30 cellular contexts compared by ENCODE assay signal in the genomic region with DNA sequence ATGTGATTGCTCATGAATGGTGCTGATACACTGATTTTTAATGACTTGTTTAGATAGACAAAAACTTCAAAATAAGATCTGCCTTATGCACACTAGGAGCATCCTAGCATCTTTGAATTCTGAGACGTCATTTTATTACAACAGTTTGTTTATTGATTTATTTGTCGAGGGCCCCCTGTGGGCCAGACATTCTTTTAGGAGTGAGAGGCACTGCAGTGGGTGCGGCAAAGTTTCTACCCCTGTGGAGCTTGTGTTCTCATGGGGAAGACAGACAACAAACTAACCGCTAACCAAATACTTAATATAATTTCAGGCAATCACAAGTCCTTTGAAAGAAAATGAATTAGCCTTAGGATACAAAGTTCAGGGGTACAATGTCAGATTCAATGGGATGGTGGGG.
"Had no signal": no experiment of that assay in that cellular context is flagged by ENCODE, and none has a peak within 500 bp of the region (broad histone marks: within the 10 kb centered on the region; RNA-seq: fewer than 3 reads in every experiment).

No MANE protein-coding gene starts in this region.

- H3K9me3 ChIP-seq: adrenal gland, body of pancreas, esophagus muscularis mucosa, gastrocnemius medialis, heart left ventricle had no signal

- H3K27me3 ChIP-seq: adrenal gland, body of pancreas, esophagus muscularis mucosa, foreskin keratinocyte, gastrocnemius medialis, heart left ventricle had no signal

- DNase-seq: activated CD4-positive, alpha-beta memory T cell treated with anti-CD3 and anti-CD28 coated beads for 36 hours; activated CD4-positive, alpha-beta T cell treated with anti-CD3 and anti-CD28 coated beads for 36 hours; activated CD4-positive, alpha-beta T cell treated with anti-CD3 and anti-CD28 coated beads, Interleukin-2, amount 10 ng/mL, durations not matched to agents 24 days and 14 days; activated CD4-positive, CD25-positive, alpha-beta regulatory T cell; activated CD4-positive, CD25-positive, alpha-beta regulatory T cell treated with anti-CD3 and anti-CD28 coated beads, Interleukin-2, amount 50 U/mL, for 72 hours; activated CD8-positive, alpha-beta memory T cell treated with anti-CD3 and anti-CD28 coated beads, Interleukin-2, amount 10 ng/mL, durations not matched to agents 7 days and 5 days; activated CD8-positive, alpha-beta memory T cell treated with anti-CD3 and anti-CD28 coated beads, Interleukin-2, amount 50 U/mL, for 4 hours; activated CD8-positive, alpha-beta T cell treated with anti-CD3 and anti-CD28 coated beads, Interleukin-2, amount 10 ng/mL, durations not matched to agents 7 days and 5 days; activated effector memory CD4-positive, alpha-beta T cell treated with anti-CD3 and anti-CD28 coated beads, Interleukin-2, amount 50 U/mL, for 16 hours; activated naive CD4-positive, alpha-beta T cell treated with anti-CD3 and anti-CD28 coated beads for 36 hours; activated naive CD8-positive, alpha-beta T cell treated with anti-CD3 and anti-CD28 coated beads for 36 hours; activated naive CD8-positive, alpha-beta T cell treated with anti-CD3 and anti-CD28 coated beads, Interleukin-2, amount 50 U/mL, for 24 hours; activated T-cell treated with anti-CD3 and anti-CD28 coated beads, Interleukin-2, amount 50 U/mL, for 1 hour; activated T-cell treated with anti-CD3 and anti-CD28 coated beads, Interleukin-2, amount 50 U/mL, for 48 hours; adrenal gland; amygdala; body of pancreas; caudate nucleus; cortex of kidney; dermis blood vessel endothelial cell; effector CD4-positive, alpha-beta T cell; effector memory CD8-positive, alpha-beta T cell; erythroblast; foreskin keratinocyte; gastrocnemius medialis; glutamatergic neuron; heart left ventricle; T-helper 17 cell; T1000 had no signal

- H3K36me3 ChIP-seq: adrenal gland, esophagus muscularis mucosa, gastrocnemius medialis, heart left ventricle had no signal

- H3K4me3 ChIP-seq: adrenal gland, body of pancreas, esophagus muscularis mucosa, gastrocnemius medialis, heart left ventricle had no signal

- H3K27ac ChIP-seq: adrenal gland, body of pancreas, esophagus muscularis mucosa, foreskin keratinocyte, gastrocnemius medialis, heart left ventricle had no signal

- H3K4me1 ChIP-seq: adrenal gland, body of pancreas, foreskin keratinocyte had no signal
